ENCODE assay signal across 8 cellular contexts in genomic region chr18:46946656-46947282, GRCh38. TPM values are rescaled to one million over a fixed set of nuclear protein-coding genes. Genes with fewer than 3 reads are reported as not detected.
DNase-seq lines count a peak whose midpoint lies in the region; ATAC-seq and TF ChIP-seq lines count a peak whose summit lies in the region.

No MANE protein-coding gene starts in this region.

- no peak overlapping the region for H3K23ac ChIP-seq in H9 (ENCODE audit: insufficient read length, low read depth, low read length)

- H3K27me3 ChIP-seq in H9 (ENCODE audit: insufficient read depth, low read length), result no peaks in the 10 kb centered on the region; the same call in 1 of the 2 replicates
- H3K27me3 ChIP-seq in left lung, result peaks cover 0 to 18% of the 10 kb centered on the region in 2 donors

- no peak overlapping the region for H3T11ph ChIP-seq in H9 (ENCODE audit: low read length)

- intact Hi-C loops in left lung (cut with DNase I), result no loop called here

- H3K79me2 ChIP-seq in H9 (ENCODE audit: insufficient read depth, low read length), result no peaks in the 10 kb centered on the region

- H3K27me3 Mint-ChIP-seq in H9 (ENCODE audit: low read depth), result no peaks in the 10 kb centered on the region

- no CpG with 5 or more reads among the region's 32 CpGs for WGBS in H9 (ENCODE audit: extremely low coverage, insufficient read length, low lambda C conversion rate)

- no peaks in the 10 kb centered on the region; a peak in 1 of 7 replicates for H3K36me3 Mint-ChIP-seq in H9 (ENCODE audit: insufficient read depth in 1 of 3, low read depth in 3 of 3)

- H2BK12ac ChIP-seq in H9 (ENCODE audit: insufficient read length, low read depth, low read length), result no peak overlapping the region

- H3K9me3 ChIP-seq in ES-I3 (ENCODE audit: control insufficient read depth, insufficient read depth, low read length) (no peaks in the 10 kb centered on the region), H9 (ENCODE audit: control insufficient read depth, low read depth, low read length) (no peaks in the 10 kb centered on the region), left lung (no peaks in the 10 kb centered on the region)

- DNase-seq in H9, result peak; percentile 95
- DNase-seq in NCI-H1048 (lab: John Stamatoyannopoulos, UW), result peak; percentile 79
- peak in 3 of 4 experiments; percentile 4 to 10 (median 8) for DNase-seq in activated CD4-positive, CD25-positive, alpha-beta regulatory T cell (lab: John Stamatoyannopoulos, UW)
- DNase-seq in dermis blood vessel endothelial cell, result peak; percentile 91
- peak; percentile 80 to 86 for DNase-seq in left lung
- peak in 3 of 4 experiments; percentile 19 to 56 (median 33) for DNase-seq in stimulated activated CD4-positive, alpha-beta T cell treated with anti-CD3 and anti-CD28 coated beads, Interleukin-1b, Interleukin-23, amount 100 ng/mL, for 24 hours (ENCODE audit: low read depth in 4 of 4, low spot score in 1 of 4)
- DNase-seq in NOMO-1 treated with dmso at 0.1 percent for 144 hours (lab: John Stamatoyannopoulos, UW; ENCODE audit: unreplicated experiment), result no peak

- H3K56ac ChIP-seq in H9 (ENCODE audit: insufficient read length, low read depth, low read length), result no peak overlapping the region

- no peak overlapping the region for H2BK20ac ChIP-seq in H9 (ENCODE audit: low read depth, low read length, poor library complexity, severe bottlenecking)

- H3K9ac ChIP-seq in ES-I3 (ENCODE audit: low read depth, low read length) (peak overlapping the region; percentile 90), H9 (ENCODE audit: extremely low read depth, insufficient read length, low read length) (peak overlapping the region; percentile 2)

- peaks cover 4 to 5% of the 10 kb centered on the region in 2 experiments; a peak in 2 of 4 replicates for H3K4me1 Mint-ChIP-seq in H9

- H3K4me3 Mint-ChIP-seq in H9, result no peak overlapping the region

- no peak overlapping the region for H3K4ac ChIP-seq in H9 (ENCODE audit: low read depth, low read length)

- H3K4me2 ChIP-seq in H9 (ENCODE audit: insufficient read depth, insufficient read length, low read length), result peak overlapping the region; percentile 91

- H3K4me1 ChIP-seq in ES-I3 (ENCODE audit: insufficient read depth, low read length) (no peaks in the 10 kb centered on the region), H9 (ENCODE audit: insufficient read depth, low read length) (no peaks in the 10 kb centered on the region), left lung (no peaks in the 10 kb centered on the region)

- no peak overlapping the region for H3K14ac ChIP-seq in H9 (ENCODE audit: insufficient read depth, low read length)

- no peak overlapping the region for H4K5ac ChIP-seq in H9 (ENCODE audit: insufficient read length, low read depth, low read length)

- no peak for TF ChIP-seq CTCF in H9 (conservative IDR thresholded peaks at IDR 0.05)
- TF ChIP-seq CTCF in left lung (IDR thresholded peaks at IDR 0.05), result no peak

- H3K27ac ChIP-seq in H9 (ENCODE audit: insufficient read length, low read depth, low read length), result no peak overlapping the region
- no peak overlapping the region for H3K27ac ChIP-seq in left lung

- no peak overlapping the region for H2AK5ac ChIP-seq in H9 (ENCODE audit: insufficient read length, low read length)

- H4K20me1 ChIP-seq in H9 (ENCODE audit: control insufficient read depth, insufficient read depth, insufficient read length), result no peaks in the 10 kb centered on the region

- H2AFZ ChIP-seq in H9 (ENCODE audit: low read length), result peak overlapping the region; percentile 93

- H2BK15ac ChIP-seq in H9 (ENCODE audit: low read depth, low read length), result no peak overlapping the region

- no peak overlapping the region for H3K27ac Mint-ChIP-seq in H9

- no peak overlapping the region for H2BK5ac ChIP-seq in H9 (ENCODE audit: insufficient read length, low read length)

- peak; percentile 99 for ATAC-seq in left lung

- H2BK120ac ChIP-seq in H9 (ENCODE audit: low read depth, low read length, poor library complexity, severe bottlenecking), result no peak overlapping the region

- H3K23me2 ChIP-seq in H9 (ENCODE audit: insufficient read length, low read depth, low read length, poor library complexity, severe bottlenecking), result peaks cover 4% of the 10 kb centered on the region

- H4K8ac ChIP-seq in H9 (replicated peaks; ENCODE audit: insufficient read length, low read depth, low read length), result no peak overlapping the region

- no peak overlapping the region for H3K18ac ChIP-seq in H9 (ENCODE audit: insufficient read length, low read depth, low read length)

- no peak overlapping the region for H4K91ac ChIP-seq in H9 (ENCODE audit: insufficient read length, low read depth, low read length)

- H3K36me3 ChIP-seq in ES-I3 (ENCODE audit: insufficient read depth, low read length), result no peaks in the 10 kb centered on the region
- H3K36me3 ChIP-seq in left lung, result no peaks in the 10 kb centered on the region

- H3K9me3 Mint-ChIP-seq in H9, result no peaks in the 10 kb centered on the region; a peak in 1 of 5 replicates

- H3K4me3 ChIP-seq in left lung, result peak overlapping the region; percentile 43 to 55

- no peaks in the 10 kb centered on the region for H3K79me1 ChIP-seq in H9 (ENCODE audit: insufficient read depth, low read depth, low read length, poor library complexity, severe bottlenecking)

RNA-seq across cellular contexts. Expression of gene KATNAL2, which starts 29.4 kb away (rescaled TPM):
- 20.1 and 21.7 TPM in 2 replicates for total RNA-seq in H9 (2021)
- 0.51 and 2.9 TPM in 2 replicates for total RNA-seq in dermis blood vessel endothelial cell
- total RNA-seq in left lung, result 1 to 10 TPM; 2.4 to 4.2 TPM

RNA-seq across cellular contexts. Expression of gene PIAS2, which starts 29.5 kb away (rescaled TPM):
- total RNA-seq in H9 (2021), result 53.9 and 58.4 TPM in 2 replicates
- total RNA-seq in dermis blood vessel endothelial cell, result 14.2 and 15.5 TPM in 2 replicates
- total RNA-seq in left lung, result 10 to 100 TPM; 30.4 to 31.3 TPM
